In genomic region chr15:83695901-83696425, GRCh38 we compare ENCODE assay signal across 17 cellular contexts. TPM values are rescaled to one million over a fixed set of nuclear protein-coding genes. Genes with fewer than 3 reads are reported as not detected.
DNase-seq lines count a peak whose midpoint lies in the region; ATAC-seq, FAIRE-seq and TF ChIP-seq lines count a peak whose summit lies in the region.
"Had no signal": no experiment of that assay in that cellular context is flagged by ENCODE, and none has a peak within 500 bp of the region (broad histone marks: within the 10 kb centered on the region; RNA-seq: fewer than 3 reads in every experiment).

No MANE protein-coding gene starts in this region.

- no peak for ATAC-seq in HG03342 (IDR thresholded peaks at IDR 0.05; ENCODE audit: unreplicated experiment)

- no peak for TF ChIP-seq CTCF in BE2C (IDR thresholded peaks at IDR 0.05; ENCODE audit: low read depth, low read length)

- peaks cover 3% of the 10 kb centered on the region; the same call in 1 of the 2 replicates for H3K27me3 ChIP-seq in BE2C

- no peaks in the 10 kb centered on the region for H3K9me3 ChIP-seq in BE2C

- peak; percentile 73 for FAIRE-seq in RCC 7860 (lab: Jason Lieb, UNC)
- no peak for FAIRE-seq in GM12891 (lab: Jason Lieb, UNC)

- no peak overlapping the region for H3K4me3 ChIP-seq in BE2C (ENCODE audit: low read depth, low read length)

- no peaks in the 10 kb centered on the region for H3K4me1 ChIP-seq in BE2C

- DNase-seq in BE2C, result peak; percentile 42
- DNase-seq in RCC 7860 (ENCODE audit: low spot score), result peak; percentile 64
- peak; percentile 76 for DNase-seq in islet precursor cell
- DNase-seq in renal cortical epithelial cell (ENCODE audit: low read depth), result peak; percentile 25
- DNase-seq in GM12891 (ENCODE audit: insufficient read length, low spot score), result no peak
- no peak for DNase-seq in D341Med (ENCODE audit: low spot score)
- DNase-seq in nucleus accumbens (lab: John Stamatoyannopoulos, UW), result no peak
- DNase-seq: CD8-positive, alpha-beta memory T cell; H7; NCI-H1417; NCI-H1930; NCI-H2171; NCI-H510A; SIG-M5 had no signal

- no peaks in the 10 kb centered on the region for H3K36me3 ChIP-seq in BE2C

- no peak for TF ChIP-seq POLR2A in GM12891 (IDR thresholded peaks at IDR 0.05; ENCODE audit: low read depth, low read length)

TF ChIP-seq in GM12891, 5 proteins besides CTCF, POLR2A, EP300 and RAD21:
- TF ChIP-seq PAX5 (IDR thresholded peaks at IDR 0.05; ENCODE audit: insufficient read depth, low read length, severe bottlenecking), result no peak
- TF ChIP-seq POLR2AphosphoS5 (IDR thresholded peaks at IDR 0.05; ENCODE audit: low read depth, low read length), result no peak
- TF ChIP-seq TAF1 (IDR thresholded peaks at IDR 0.05; ENCODE audit: low read depth, low read length), result no peak
- TF ChIP-seq SPI1 (IDR thresholded peaks at IDR 0.05; ENCODE audit: low read depth, low read length), result no peak
- no peak for TF ChIP-seq POU2F2 (IDR thresholded peaks at IDR 0.05; ENCODE audit: low read depth, low read length)

RNA-seq across cellular contexts. Expression of gene ADAMTSL3, which starts 42.0 kb away (rescaled TPM):
- polyA plus RNA-seq in BE2C (2012; ENCODE audit: insufficient read depth, insufficient read length, low read depth), result 0.26 TPM
- 11.1 and 20.7 TPM in 2 replicates for total RNA-seq in renal cortical epithelial cell
- polyA plus RNA-seq in GM12891 (2012; ENCODE audit: low read depth, missing spikeins), result 0.15 TPM
- total RNA-seq: CD8-positive, alpha-beta memory T cell; HT-29 had no signal
- polyA plus RNA-seq: BJ; CD8-positive, alpha-beta memory T cell had no signal

Comparison
In these comparisons a context has a peak if more than half of its experiments do, and no peak if none do; other contexts are left out.
1. DNase-seq: peak in BE2C (single experiment), RCC 7860 (single experiment), islet precursor cell (single experiment) and renal cortical epithelial cell (single experiment); none in GM12891 (single experiment), D341Med (single experiment) and nucleus accumbens (0 of 56).